ENCODE assay signal across 1 cellular context in genomic region chr2:17539993-17540812, GRCh38.
TF ChIP-seq lines count a peak whose summit lies in the region.

Gene VSNL1, plus strand, starts transcription at chr2:17540696. Its CDS starts 51,379 bp downstream, at chr2:17592075.

TF ChIP-seq in HEK293, 187 proteins besides CTCF, POLR2A, EP300 and RAD21 (continued from another document):
- peak; percentile 40; the same call in 1 of the 2 replicates for TF ChIP-seq ZBTB6 (tag by site-specific recombination; IDR thresholded peaks at IDR 0.05)
- no peak for TF ChIP-seq ZNF473 (tag by site-specific recombination; IDR thresholded peaks at IDR 0.05)
- no peak for TF ChIP-seq ZFP41 (tag by site-specific recombination; IDR thresholded peaks at IDR 0.05; ENCODE audit: borderline replicate concordance)
- peak; percentile 38; the same call in 1 of the 2 replicates for TF ChIP-seq ZBTB20 (tag by site-specific recombination; IDR thresholded peaks at IDR 0.05)
- no peak for TF ChIP-seq PBX3 (CRISPR knock-in tag; IDR thresholded peaks at IDR 0.05)
- TF ChIP-seq ZNF335 (tag by site-specific recombination; conservative IDR thresholded peaks at IDR 0.05): 0 out of 2 replicates have a peak, but pooled peaks have one; percentile 0
- 0 out of 2 replicates have a peak, but pooled peaks have one; percentile 39 for TF ChIP-seq SP3 (tag by site-specific recombination; IDR thresholded peaks at IDR 0.05)
- TF ChIP-seq GFI1B (tag by site-specific recombination; IDR thresholded peaks at IDR 0.05): 0 out of 2 replicates have a peak, but pooled peaks have one; percentile 64
- TF ChIP-seq ZFP37 (tag by site-specific recombination; IDR thresholded peaks at IDR 0.05): no peak
- TF ChIP-seq ZBTB26 (tag by site-specific recombination; optimal IDR thresholded peaks at IDR 0.05): peak; percentile 40
- no peak for TF ChIP-seq ZNF324 (tag by site-specific recombination; IDR thresholded peaks at IDR 0.05)
- TF ChIP-seq ZNF658 (tag by site-specific recombination; IDR thresholded peaks at IDR 0.05): no peak
- TF ChIP-seq BCL11A (tag by site-specific recombination; IDR thresholded peaks at IDR 0.05; ENCODE audit: low read depth): no peak
- peak; percentile 44 for TF ChIP-seq SP2 (tag by site-specific recombination; IDR thresholded peaks at IDR 0.05)
- no peak for TF ChIP-seq ZNF76 (tag by site-specific recombination; IDR thresholded peaks at IDR 0.05; ENCODE audit: borderline replicate concordance, low read depth)
- TF ChIP-seq ZBTB8A (tag by site-specific recombination; IDR thresholded peaks at IDR 0.05): peak; percentile 66
- no peak for TF ChIP-seq ZNF692 (tag by site-specific recombination; IDR thresholded peaks at IDR 0.05)
